13 cellular contexts compared by ENCODE assay signal in genomic region chr13:29924951-29925350, GRCh38.
DNase-seq lines count a peak whose midpoint lies in the region; ATAC-seq and TF ChIP-seq lines count a peak whose summit lies in the region.
"Had no signal": no experiment of that assay in that cellular context is flagged by ENCODE, and none has a peak within 500 bp of the region (broad histone marks: within the 10 kb centered on the region; RNA-seq: fewer than 3 reads in every experiment).

No MANE protein-coding gene starts in this region.

- H3K9me3 Mint-ChIP-seq in osteocyte (ENCODE audit: unreplicated experiment), result no peaks in the 10 kb centered on the region
- H3K9me3 Mint-ChIP-seq: activated B cell treated with CpG ODN at 0.5 μM for 24 hours; naive B cell; stimulated activated memory B cell treated with anti-CD40 and anti-IgM and Interleukin-4, amounts not matched to agents 10 μg/mL and 1 μg/mL and 100 μg/mL, for 72 hours had no signal

- intact Hi-C loops in left ventricle myocardium inferior (cut with micrococcal nuclease) (loop anchor here (10.0 kb wide), 1 partner anchor 150 kb away; no protein-coding TSS in a partner anchor), cardiac septum (cut with DNase I) (no loop called here), posterior cingulate gyrus (cut with DNase I) (no loop called here)

- no peaks in the 10 kb centered on the region for H3K27me3 ChIP-seq in left ventricle myocardium inferior (ENCODE audit: low read depth)

- H3K27ac ChIP-seq in left ventricle myocardium inferior (replicated peaks), result peak overlapping the region; percentile 31

- peak overlapping the region; percentile 56 for H3K4me3 Mint-ChIP-seq in osteocyte (ENCODE audit: unreplicated experiment)
- H3K4me3 Mint-ChIP-seq: activated B cell treated with CpG ODN at 0.5 μM for 24 hours; stimulated activated memory B cell treated with anti-CD40 and anti-IgM and Interleukin-4, amounts not matched to agents 10 μg/mL and 1 μg/mL and 100 μg/mL, for 72 hours had no signal

- no peak for DNase-seq in left ventricle myocardium inferior
- DNase-seq in cardiac septum (ENCODE audit: low spot score), result no peak
- peak; percentile 16 for DNase-seq in fibroblast of peridontal ligament (ENCODE audit: extremely low read depth)
- no peak for DNase-seq in osteocyte (ENCODE audit: extremely low spot score, unreplicated experiment)
- no peak for DNase-seq in posterior cingulate gyrus
- no peak for DNase-seq in NCI-H2029 treated with DMSO at 0.1 percent for 48 hours (lab: John Stamatoyannopoulos, UW)
- DNase-seq: activated T-cell treated with anti-CD3 and anti-CD28 coated beads, Interleukin-2, amount 50 U/mL, for 48 hours; NCI-H1048 had no signal

- H3K27me3 Mint-ChIP-seq in osteocyte (ENCODE audit: unreplicated experiment), result peaks cover 4% of the 10 kb centered on the region

- no peaks in the 10 kb centered on the region for H3K36me3 Mint-ChIP-seq in osteocyte (ENCODE audit: unreplicated experiment)
- H3K36me3 Mint-ChIP-seq: naive B cell; stimulated activated memory B cell treated with anti-CD40 and anti-IgM and Interleukin-4, amounts not matched to agents 10 μg/mL and 1 μg/mL and 100 μg/mL, for 72 hours had no signal

- H3K36me3 ChIP-seq in left ventricle myocardium inferior, result no peaks in the 10 kb centered on the region

- ATAC-seq in GM21526 (IDR thresholded peaks at IDR 0.05; ENCODE audit: low FRiP score, unreplicated experiment) (no peak), GM21381 (IDR thresholded peaks at IDR 0.05; ENCODE audit: unreplicated experiment) (no peak)
- ATAC-seq: stimulated activated memory B cell treated with anti-CD40 and anti-IgM and Interleukin-4, amounts not matched to agents 10 μg/mL and 1 μg/mL and 100 μg/mL, for 72 hours had no signal

- TF ChIP-seq CTCF in left ventricle myocardium inferior (IDR thresholded peaks at IDR 0.05; ENCODE audit: borderline replicate concordance), result no peak
- no peak for TF ChIP-seq CTCF in osteocyte (IDR thresholded peaks at IDR 0.05)

- no peak overlapping the region for H3K4me3 ChIP-seq in left ventricle myocardium inferior

- peaks cover 47% of the 10 kb centered on the region for H3K4me1 Mint-ChIP-seq in osteocyte (ENCODE audit: unreplicated experiment)
- H3K4me1 Mint-ChIP-seq: activated B cell treated with CpG ODN at 0.5 μM for 24 hours had no signal

- peaks cover 30% of the 10 kb centered on the region for H3K4me1 ChIP-seq in left ventricle myocardium inferior

- no peaks in the 10 kb centered on the region for H3K9me3 ChIP-seq in left ventricle myocardium inferior (replicated peaks)

- H3K27ac Mint-ChIP-seq in osteocyte (ENCODE audit: unreplicated experiment), result peak overlapping the region; percentile 96
- H3K27ac Mint-ChIP-seq: activated B cell treated with CpG ODN at 0.5 μM for 24 hours; naive B cell; stimulated activated memory B cell treated with anti-CD40 and anti-IgM and Interleukin-4, amounts not matched to agents 10 μg/mL and 1 μg/mL and 100 μg/mL, for 72 hours had no signal
